In the genomic region with DNA sequence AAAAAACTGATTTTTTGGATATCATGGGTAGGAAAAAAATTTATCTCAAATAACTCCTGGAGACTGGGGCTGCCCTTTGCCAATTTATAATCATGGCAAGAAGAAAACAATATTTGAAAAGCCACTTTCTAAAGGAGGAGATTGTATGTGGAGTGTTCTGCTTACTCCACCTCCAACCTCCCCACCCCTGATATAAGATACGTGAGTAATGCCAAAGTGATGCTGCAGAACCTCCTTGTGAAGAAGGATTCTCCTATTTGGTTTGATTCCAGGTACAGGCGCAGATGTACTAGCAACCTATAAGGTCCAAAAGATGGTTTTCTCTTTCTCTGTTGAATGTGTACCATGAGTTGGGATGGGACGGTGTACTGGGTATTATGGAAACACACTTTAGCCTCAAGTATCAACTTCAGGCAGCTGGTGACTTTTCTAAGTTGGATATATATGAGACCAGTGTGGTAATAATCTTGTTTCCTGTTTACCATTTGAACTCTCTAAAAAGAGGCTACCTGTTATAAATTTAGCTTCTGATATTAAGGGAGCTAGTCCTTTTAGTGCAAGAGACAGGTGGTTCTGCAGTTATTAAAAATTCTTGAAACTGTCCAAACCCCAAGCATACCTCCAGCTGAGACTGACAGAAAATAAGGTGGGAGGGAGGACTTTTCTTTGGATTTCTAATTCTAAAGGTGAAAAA, we compare ENCODE assay signal across 18 cellular contexts.
A peak's percentile ranks its signal among the peaks of the same experiment; 100 is the strongest.
DNase-seq lines count a peak whose midpoint lies in the region; ATAC-seq, FAIRE-seq and TF ChIP-seq lines count a peak whose summit lies in the region.
"Had no signal": no experiment of that assay in that cellular context is flagged by ENCODE, and none has a peak within 500 bp of the region (broad histone marks: within the 10 kb centered on the region; RNA-seq: fewer than 3 reads in every experiment).

No MANE protein-coding gene starts in this region.

- no peaks in the 10 kb centered on the region for H4K20me1 ChIP-seq in GM23248 (ENCODE audit: insufficient read depth)
- H4K20me1 ChIP-seq in MM.1S (ENCODE audit: insufficient read depth, low read length) = no peaks in the 10 kb centered on the region
- H4K20me1 ChIP-seq in K562 (replicated peaks; ENCODE audit: control insufficient read depth, insufficient read depth, low read length) = no peaks in the 10 kb centered on the region

- TF ChIP-seq CTCF in MM.1S (IDR thresholded peaks at IDR 0.05; ENCODE audit: low read length) = no peak
- TF ChIP-seq CTCF in K562 (IDR thresholded peaks at IDR 0.05 in 2 of 3, conservative IDR thresholded peaks at IDR 0.05 in 1 of 3; ENCODE audit: insufficient read depth in 2 of 3, low read depth in 1 of 3, low read length in 3 of 3) = no peak

- ATAC-seq in K562 = no peak; the same call in 2 of the 3 replicates
- ATAC-seq in HG02571 (IDR thresholded peaks at IDR 0.05; ENCODE audit: unreplicated experiment) = no peak
- ATAC-seq: GM23338 had no signal

- 85 to 86% methylated on average over 3 of the region's 3 CpGs for WGBS in GM23248 (ENCODE audit: low coverage in 1 of 2, low lambda C conversion rate in 2 of 2, missing lambda C conversion rate in 2 of 2), 2 experiments
- under 1% methylated on average over 3 of the region's 3 CpGs for WGBS in K562 (ENCODE audit: insufficient coverage, low coverage, missing lambda C conversion rate)

- H3F3A ChIP-seq in GM23248 (ENCODE audit: insufficient read depth) (peaks cover 14% of the 10 kb centered on the region; the same call in 1 of the 2 replicates), MM.1S (ENCODE audit: insufficient read depth, low read length) (peaks cover 2% of the 10 kb centered on the region; the same call in 1 of the 2 replicates)

- POLR2A ChIA-PET in K562 (lab: Yijun Ruan, JAX) = interaction anchor here (0.7 kb wide), 1 partner anchor 190 kb away, joined by 4 read pairs; no protein-coding TSS in a partner anchor

- in situ Hi-C loops in GM23248 (cut with MboI) = no loop called here
- in situ Hi-C loops in K562 (cut with MboI) = no loop called here

- H3K9me2 ChIP-seq in GM23248 (ENCODE audit: insufficient read depth) (no peaks in the 10 kb centered on the region; the same call in 1 of the 2 replicates), MM.1S (replicated peaks; ENCODE audit: insufficient read depth, low read length) (no peaks in the 10 kb centered on the region)

- H3K4me2 ChIP-seq in GM23248 (ENCODE audit: unreplicated experiment) (no peak overlapping the region), MM.1S (ENCODE audit: low read depth, low read length) (peak overlapping the region; percentile 57; the same call in 1 of the 2 replicates), K562 (ENCODE audit: insufficient read depth, low read length) (no peak overlapping the region)
- H3K4me2 ChIP-seq: GM23338 had no signal

- no TSS peak for BruUV-seq in K562 (replicated peaks; lab: Mats Ljungman, UMichigan)

- H3K9me1 ChIP-seq in K562 (ENCODE audit: control insufficient read depth, insufficient read depth, low read length) = no peaks in the 10 kb centered on the region

- no peak for FAIRE-seq in K562 (lab: Jason Lieb, UNC)
- FAIRE-seq: G401.6, GM12891 had no signal

- no peaks in the 10 kb centered on the region for H3K36me3 ChIP-seq in GM23248 (ENCODE audit: low read depth)
- H3K36me3 ChIP-seq in MM.1S (replicated peaks; ENCODE audit: insufficient read depth, low read length) = no peaks in the 10 kb centered on the region
- H3K36me3 ChIP-seq in K562 (ENCODE audit: control insufficient read depth, insufficient read depth, low read length) = no peaks in the 10 kb centered on the region
- H3K36me3 ChIP-seq in H7 (replicated peaks; ENCODE audit: control insufficient read depth, insufficient read depth, low read length) = no peaks in the 10 kb centered on the region
- H3K36me3 ChIP-seq: HAP-1 had no signal

- H3K27ac ChIP-seq in GM23248 (peak overlapping the region; percentile 42), MM.1S (ENCODE audit: low read length) (peak overlapping the region; percentile 79), K562 (ENCODE audit: extremely low read depth, low read depth, low read length) (no peak overlapping the region)

- intact Hi-C loops in K562 (cut with micrococcal nuclease) = no loop called here

- H3K4me1 ChIP-seq in GM23248 (ENCODE audit: insufficient read depth) (peaks cover 21% of the 10 kb centered on the region), MM.1S (ENCODE audit: low read length) (peaks cover 30% of the 10 kb centered on the region), K562 (replicated peaks in 1 of 2; ENCODE audit: control insufficient read depth in 2 of 2, insufficient read depth in 2 of 2, low read length in 2 of 2) (no peaks in the 10 kb centered on the region)
- H3K4me1 ChIP-seq: HAP-1 had no signal

- CTCF ChIA-PET in K562 (lab: Yijun Ruan, JAX; ENCODE audit: low intra/inter-chr PET ratio) = no interaction called here

- no peak for TF ChIP-seq POLR2A in K562 (conservative IDR thresholded peaks at IDR 0.05)

- H3K9ac ChIP-seq in GM23248 (no peak overlapping the region), MM.1S (ENCODE audit: low read length) (no peak overlapping the region; the same call in 1 of the 2 replicates), K562 (ENCODE audit: insufficient read depth in 1 of 2, low read depth in 2 of 2, low read length in 2 of 2) (no peak overlapping the region)

- DNase-seq in GM23248 (no peak), MM.1S (peak; percentile 67), K562 (ENCODE audit: extremely low read depth in 1 of 4, low spot score in 3 of 4) (peak in 1 of 4 experiments; percentile 17), iris pigment epithelial cell (ENCODE audit: low read depth) (peak; percentile 22), NCI-H2081 (lab: John Stamatoyannopoulos, UW) (no peak), H7 (no peak)
- DNase-seq in activated CD4-positive, CD25-positive, alpha-beta regulatory T cell (lab: John Stamatoyannopoulos, UW) = no peak
- DNase-seq: C1 segment of cervical spinal cord; Calu3; CD4-positive, alpha-beta T cell; DMS 273 treated with DMSO at 0.1 percent for 48 hours; DMS79; IMR-90 had no signal

- peak overlapping the region; percentile 70 for H2AFZ ChIP-seq in GM23248
- no peak overlapping the region for H2AFZ ChIP-seq in MM.1S (ENCODE audit: low read length)
- H2AFZ ChIP-seq in K562 (ENCODE audit: low read depth, low read length) = no peak overlapping the region
- H2AFZ ChIP-seq: GM23338 had no signal

- TF ChIP-seq EP300 in K562 (IDR thresholded peaks at IDR 0.05; ENCODE audit: low read length) = no peak

- no peak for TF ChIP-seq RAD21 in K562 (CRISPR knock-in tag; conservative IDR thresholded peaks at IDR 0.05 in 1 of 2, IDR thresholded peaks at IDR 0.05 in 1 of 2)

- H3K27me3 ChIP-seq in GM23248 (replicated peaks; ENCODE audit: insufficient read depth) (no peaks in the 10 kb centered on the region), MM.1S (replicated peaks; ENCODE audit: insufficient read depth, low read length) (no peaks in the 10 kb centered on the region), K562 (ENCODE audit: control insufficient read depth in 2 of 2, insufficient read depth in 2 of 2, low read length in 2 of 2) (no peaks in the 10 kb centered on the region), H7 (ENCODE audit: control insufficient read depth, insufficient read depth, low read length) (no peaks in the 10 kb centered on the region)

- H3K79me2 ChIP-seq in GM23248 (ENCODE audit: insufficient read depth) (no peaks in the 10 kb centered on the region), MM.1S (ENCODE audit: low read length) (no peaks in the 10 kb centered on the region), K562 (ENCODE audit: control insufficient read depth, insufficient read depth, low read length) (no peaks in the 10 kb centered on the region)

- H3K4me3 ChIP-seq in GM23248 = no peak overlapping the region
- H3K4me3 ChIP-seq in MM.1S (ENCODE audit: low read length) = no peak overlapping the region
- no peak overlapping the region for H3K4me3 ChIP-seq in K562
- no peak overlapping the region for H3K4me3 ChIP-seq in H7 (ENCODE audit: insufficient read depth, low read depth, low read length)
- H3K4me3 ChIP-seq: GM23338, HAP-1 had no signal

- H3K9me3 ChIP-seq in GM23248 (ENCODE audit: low read depth) = no peaks in the 10 kb centered on the region
- H3K9me3 ChIP-seq in MM.1S (replicated peaks; ENCODE audit: insufficient read depth, low read length) = no peaks in the 10 kb centered on the region
- H3K9me3 ChIP-seq in K562 (replicated peaks; ENCODE audit: control insufficient read depth, insufficient read depth, low read depth, low read length) = 0 out of 2 replicates have a peak, but pooled peaks cover 4% of the 10 kb centered on the region
- H3K9me3 ChIP-seq: HAP-1 had no signal

TF ChIP-seq in K562, 482 proteins besides CTCF, POLR2A, EP300 and RAD21:
- TF ChIP-seq ATF1 (CRISPR knock-in tag; IDR thresholded peaks at IDR 0.05) (0 out of 2 replicates have a peak, but pooled peaks have one; percentile 32), ATF1 (tag; IDR thresholded peaks at IDR 0.05) (no peak), NR2F6 (CRISPR knock-in tag; IDR thresholded peaks at IDR 0.05) (0 out of 2 replicates have a peak, but pooled peaks have one; percentile 56), ZBTB49 (CRISPR knock-in tag; IDR thresholded peaks at IDR 0.05; ENCODE audit: borderline replicate concordance) (no peak), FOSL1 (tag; conservative IDR thresholded peaks at IDR 0.05) (no peak), TFAM (CRISPR knock-in tag; conservative IDR thresholded peaks at IDR 0.05) (0 out of 2 replicates have a peak, but pooled peaks have one; percentile 48)

Comparison
In these comparisons a context has a peak if more than half of its experiments do, and no peak if none do; other contexts are left out.
1. DNase-seq: peak in MM.1S (single experiment) and iris pigment epithelial cell (single experiment); none in GM23248 (single experiment), activated CD4-positive, CD25-positive, alpha-beta regulatory T cell (0 of 4), NCI-H2081 (0 of 2) and H7 (single experiment).